ENCODE assay signal across 8 cellular contexts in genomic region chr17:78717431-78717980, GRCh38.
DNase-seq lines count a peak whose midpoint lies in the region; ATAC-seq and TF ChIP-seq lines count a peak whose summit lies in the region.

No MANE protein-coding gene starts in this region.

- H3K27ac ChIP-seq in caudate nucleus (ENCODE audit: low read depth, low read length) (peak overlapping the region; percentile 95), liver (ENCODE audit: low read depth in 1 of 2, low read length in 2 of 2) (peak overlapping the region; percentile 75 to 76), thoracic aorta (no peak overlapping the region)

- H3K36me3 ChIP-seq in liver (ENCODE audit: control insufficient read depth in 4 of 4, insufficient read depth in 3 of 4, low read depth in 1 of 4, low read length in 3 of 4) (no peaks in the 10 kb centered on the region), thoracic aorta (no peaks in the 10 kb centered on the region)

- H3K9ac ChIP-seq in liver (ENCODE audit: low read depth in 1 of 2, low read length in 2 of 2), result peak overlapping the region in 1 of 2 donors; percentile 29

- no peak for TF ChIP-seq CTCF in liver (IDR thresholded peaks at IDR 0.05; ENCODE audit: low read depth, low read length, missing input control)
- TF ChIP-seq CTCF in thoracic aorta (IDR thresholded peaks at IDR 0.05), result no peak

- WGBS in liver, result 16% methylated on average over 14 of the region's 14 CpGs

- H3K9me3 ChIP-seq in liver (ENCODE audit: control insufficient read depth in 4 of 4, low read length in 3 of 4) (no peaks in the 10 kb centered on the region), thoracic aorta (no peaks in the 10 kb centered on the region)

- peak; percentile 50 to 88 (median 70) for DNase-seq in NCI-H1417 (lab: John Stamatoyannopoulos, UW)
- DNase-seq in NCI-H1417 treated with DMSO at 0.1 percent for 48 hours (lab: John Stamatoyannopoulos, UW), result no peak
- peak; percentile 71 to 86 for DNase-seq in NCI-H446 (lab: John Stamatoyannopoulos, UW)
- DNase-seq in caudate nucleus (lab: John Stamatoyannopoulos, UW), result peak in 53 of 61 donors; percentile 46 to 93 (median 78)
- no peak for DNase-seq in thoracic aorta (ENCODE audit: low spot score)
- DNase-seq in GOT3 (lab: John Stamatoyannopoulos, UW), result no peak

- H3K27me3 ChIP-seq in liver (ENCODE audit: control insufficient read depth in 4 of 4, insufficient read depth in 4 of 4, low read length in 3 of 4), result no peaks in the 10 kb centered on the region
- no peaks in the 10 kb centered on the region for H3K27me3 ChIP-seq in thoracic aorta (replicated peaks; ENCODE audit: insufficient read depth)

- no peak for TF ChIP-seq RAD21 in liver (IDR thresholded peaks at IDR 0.05)

- H3K4me1 ChIP-seq in liver (ENCODE audit: control insufficient read depth in 4 of 4, insufficient read depth in 4 of 4, low read length in 3 of 4) (peaks cover 13 to 47% (median 43%) of the 10 kb centered on the region in 4 donors), thoracic aorta (ENCODE audit: control insufficient read depth in 1 of 2, low read depth in 2 of 2) (peaks cover 17 to 40% of the 10 kb centered on the region in 2 donors)

- peak; percentile 48 for ATAC-seq in thoracic aorta (ENCODE audit: insufficient number of reproducible peaks, low FRiP score, low read depth)
- no peak for ATAC-seq in GM21619 (IDR thresholded peaks at IDR 0.05; ENCODE audit: unreplicated experiment)

- H3K4me3 ChIP-seq in liver (ENCODE audit: low read depth in 1 of 3, low read length in 3 of 3) (peak overlapping the region; percentile 41 to 64 (median 61)), thoracic aorta (peak overlapping the region; percentile 70)

TF ChIP-seq in liver, 16 proteins besides CTCF, POLR2A, EP300 and RAD21:
- no peak for TF ChIP-seq FOXA2 (IDR thresholded peaks at IDR 0.05)
- no peak for TF ChIP-seq ATF3 (IDR thresholded peaks at IDR 0.05)
- TF ChIP-seq FOXA1 (IDR thresholded peaks at IDR 0.05), result no peak
- no peak for TF ChIP-seq ZBTB33 (IDR thresholded peaks at IDR 0.05)
- no peak for TF ChIP-seq RXRA (IDR thresholded peaks at IDR 0.05)
- no peak for TF ChIP-seq NR2F2 (IDR thresholded peaks at IDR 0.05)
- TF ChIP-seq SP1 (IDR thresholded peaks at IDR 0.05), result no peak
- TF ChIP-seq GABPA (IDR thresholded peaks at IDR 0.05 in 1 of 2, conservative IDR thresholded peaks at IDR 0.05 in 1 of 2), result no peak
- TF ChIP-seq MAX (IDR thresholded peaks at IDR 0.05), result no peak
- no peak for TF ChIP-seq YY1 (IDR thresholded peaks at IDR 0.05)

Comparison
In these comparisons a context has a peak if more than half of its experiments do, and no peak if none do; other contexts are left out.
1. DNase-seq: peak in NCI-H1417 (3 of 3), NCI-H446 (2 of 2) and caudate nucleus (53 of 61); none in NCI-H1417 treated with DMSO at 0.1 percent for 48 hours (single experiment), thoracic aorta (single experiment) and GOT3 (single experiment).
2. H3K27ac ChIP-seq: peak in caudate nucleus (single experiment) and liver (2 of 2); none in thoracic aorta (0 of 2).